ENCODE assay signal across 11 cellular contexts in the genomic region with DNA sequence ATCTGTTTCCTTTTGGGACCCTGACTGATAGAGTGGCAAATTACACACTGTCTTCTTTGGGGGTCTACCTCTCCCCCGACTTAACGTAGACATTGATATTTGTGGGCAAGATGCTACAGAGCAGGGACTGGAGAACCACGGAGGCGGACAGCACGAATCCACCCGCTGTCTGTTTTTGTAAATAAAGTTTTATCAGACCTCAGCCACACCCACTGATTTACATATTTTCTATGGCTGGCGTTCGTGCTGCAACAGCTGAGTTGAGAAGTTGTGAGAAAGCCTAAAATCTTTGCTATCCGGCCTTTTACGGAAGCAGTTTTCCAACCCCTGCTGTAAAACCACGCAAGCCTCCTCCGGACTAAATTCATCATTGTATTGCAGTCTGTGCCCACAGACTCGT.
"Had no signal": no experiment of that assay in that cellular context is flagged by ENCODE, and none has a peak within 500 bp of the region (broad histone marks: within the 10 kb centered on the region; RNA-seq: fewer than 3 reads in every experiment).

No MANE protein-coding gene starts in this region.

- H3K9ac ChIP-seq: GM23248 had no signal

- H3K27ac ChIP-seq: GM23248 had no signal

- H3K4me2 ChIP-seq: GM23338 had no signal

- H3K4me3 ChIP-seq: GM23248, GM23338, HAP-1 had no signal

- DNase-seq: GM23248, GOT3, H7, H9, HCEC 1CT, HFFc6 had no signal

- H3K9me3 ChIP-seq: HAP-1 had no signal

- H3K36me3 ChIP-seq: HAP-1 had no signal

- H3K4me1 ChIP-seq: HAP-1 had no signal

- H2AFZ ChIP-seq: GM23248, GM23338 had no signal

- FAIRE-seq: H1, H54 had no signal

- ATAC-seq: GM23338, HCT116 had no signal
